Comparison of ENCODE assay signal across 8 cellular contexts in the genomic region with DNA sequence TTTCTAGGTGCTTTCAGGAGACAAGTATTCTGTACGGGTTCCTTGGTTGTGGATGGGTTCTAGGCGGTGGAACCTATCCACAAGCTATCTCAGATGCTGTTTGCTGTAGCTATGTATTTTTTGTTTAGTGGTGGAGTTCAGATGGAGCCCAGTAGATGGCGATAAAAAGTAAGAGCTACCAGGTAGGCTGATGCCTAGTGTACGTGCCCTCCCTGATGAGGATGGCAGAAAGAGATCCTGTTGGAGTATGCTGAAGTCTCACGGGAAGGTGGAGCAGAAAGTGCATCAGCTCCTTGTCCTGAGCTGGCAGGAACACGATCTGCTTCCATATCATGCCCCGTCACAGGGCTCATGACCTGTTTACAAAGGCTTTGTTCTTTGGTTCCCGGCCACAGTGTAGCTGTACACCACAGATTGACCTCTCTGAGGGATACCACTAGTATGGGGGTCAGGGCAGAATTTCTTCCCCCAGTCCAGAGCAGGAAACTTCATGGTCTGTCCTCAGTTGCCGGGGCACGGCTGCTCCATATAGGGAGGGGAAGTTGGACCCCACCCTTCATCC. TPM values are rescaled to one million over a fixed set of nuclear protein-coding genes. Genes with fewer than 3 reads are reported as not detected.
DNase-seq lines count a peak whose midpoint lies in the region; ATAC-seq and TF ChIP-seq lines count a peak whose summit lies in the region.

No MANE protein-coding gene starts in this region.

- H3K9me3 ChIP-seq in vagina = no peaks in the 10 kb centered on the region

- no peaks in the 10 kb centered on the region for H3K27me3 ChIP-seq in vagina

- peak; percentile 75 for DNase-seq in D341Med (ENCODE audit: low spot score)
- DNase-seq in NCI-H1694 treated with DMSO at 0.1 percent for 48 hours (lab: John Stamatoyannopoulos, UW) = peak; percentile 76
- peak; percentile 7 for DNase-seq in T1000 (lab: John Stamatoyannopoulos, UW)
- peak; percentile 59 for DNase-seq in fibroblast of villous mesenchyme (ENCODE audit: low read depth)
- peak; percentile 23 for DNase-seq in non-pigmented ciliary epithelial cell (ENCODE audit: low read depth)
- no peak for DNase-seq in vagina (ENCODE audit: extremely low spot score in 2 of 2)

- H3K4me1 ChIP-seq in vagina = no peaks in the 10 kb centered on the region

- TF ChIP-seq POLR2A in vagina (IDR thresholded peaks at IDR 0.05) = no peak

- no peak overlapping the region for H3K27ac ChIP-seq in vagina

- ATAC-seq in GM18873 (IDR thresholded peaks at IDR 0.05; ENCODE audit: low FRiP score, unreplicated experiment) (peak; percentile 98), HG03039 (IDR thresholded peaks at IDR 0.05; ENCODE audit: unreplicated experiment) (peak; percentile 91)

- peak; percentile 78 for TF ChIP-seq CTCF in fibroblast of villous mesenchyme (IDR thresholded peaks at IDR 0.05; ENCODE audit: insufficient read depth, low read depth, low read length)
- TF ChIP-seq CTCF in vagina (IDR thresholded peaks at IDR 0.05) = peak in 1 of 3 experiments; percentile 42

- no peak overlapping the region for H3K4me3 ChIP-seq in fibroblast of villous mesenchyme (ENCODE audit: low read depth, low read length)
- no peak overlapping the region for H3K4me3 ChIP-seq in vagina

- intact Hi-C loops in vagina (cut with DNase I) = no loop called here

- no peaks in the 10 kb centered on the region for H3K36me3 ChIP-seq in vagina

RNA-seq across cellular contexts. Expression of a gene that starts 12.6 kb away (rescaled TPM):
- total RNA-seq in fibroblast of villous mesenchyme (not detected in 2 replicates), vagina (not detected)

Comparison
In these comparisons a context has a peak if more than half of its experiments do, and no peak if none do; other contexts are left out.
1. DNase-seq: peak in D341Med (single experiment), NCI-H1694 treated with DMSO at 0.1 percent for 48 hours (single experiment), T1000 (single experiment), fibroblast of villous mesenchyme (single experiment) and non-pigmented ciliary epithelial cell (single experiment); none in vagina (0 of 2).